ENCODE assay signal across 30 cellular contexts in the genomic region with DNA sequence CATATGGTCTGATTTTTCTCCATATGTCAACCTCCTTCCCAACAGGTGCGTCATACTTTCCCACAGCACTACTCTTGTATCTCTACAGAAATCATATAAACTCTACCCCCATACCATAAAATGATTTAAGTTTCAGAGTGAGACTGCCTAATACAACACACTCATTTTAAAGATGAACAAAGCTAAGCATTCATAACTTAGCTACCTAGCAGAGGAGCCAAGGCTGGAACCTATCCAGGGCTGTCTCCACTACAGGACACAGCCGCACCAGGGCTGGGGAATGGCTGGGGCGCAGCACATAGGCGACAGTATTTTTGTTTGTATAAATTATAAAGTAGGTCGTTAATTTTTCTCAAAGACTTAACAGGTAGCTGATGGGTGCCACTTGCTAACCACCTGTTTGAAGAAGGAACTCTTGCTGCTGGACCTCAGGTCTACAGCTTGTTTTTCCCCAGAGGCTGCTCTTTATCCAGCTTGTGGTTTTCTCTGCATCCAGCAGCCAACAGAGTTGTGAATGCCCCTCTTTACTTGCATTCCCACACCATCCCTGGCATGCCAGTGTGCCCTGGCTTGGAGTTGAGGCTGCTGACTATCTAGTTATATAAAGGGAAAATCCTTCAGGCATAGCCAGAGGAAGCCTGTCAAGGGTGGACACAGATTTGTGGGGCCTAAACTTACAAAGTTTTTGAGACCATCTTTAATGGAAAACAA.
DNase-seq lines count a peak whose midpoint lies in the region; ATAC-seq and TF ChIP-seq lines count a peak whose summit lies in the region.
"Had no signal": no experiment of that assay in that cellular context is flagged by ENCODE, and none has a peak within 500 bp of the region (broad histone marks: within the 10 kb centered on the region; RNA-seq: fewer than 3 reads in every experiment).

No MANE protein-coding gene starts in this region.

- DNase-seq in DMS 273 (lab: John Stamatoyannopoulos, UW; ENCODE audit: unreplicated experiment), result peak; percentile 45
- DNase-seq in DMS 273 treated with DMSO at 0.1 percent for 48 hours (lab: John Stamatoyannopoulos, UW), result no peak
- DNase-seq in SK-MEL-5 (ENCODE audit: low read depth, low spot score), result peak; percentile 96
- peak; percentile 29 for DNase-seq in globus pallidus (ENCODE audit: low spot score)
- no peak for DNase-seq in SIG-M5 (lab: John Stamatoyannopoulos, UW)
- no peak for DNase-seq in natural killer cell
- DNase-seq in KBM-7, result no peak
- DNase-seq: activated CD4-positive, alpha-beta T cell treated with anti-CD3 and anti-CD28 coated beads, Interleukin-2, amount 50 U/mL, for 4 hours; activated CD8-positive, alpha-beta memory T cell treated with anti-CD3 and anti-CD28 coated beads, Interleukin-2, amount 10 ng/mL, durations not matched to agents 7 days and 5 days; activated gamma-delta T cell treated with Interleukin-2 at 50 U/mL for 16 hours; activated naive CD8-positive, alpha-beta T cell treated with anti-CD3 and anti-CD28 coated beads, Interleukin-2, amount 10 ng/mL, durations not matched to agents 7 days and 5 days; activated T-cell treated with anti-CD3 and anti-CD28 coated beads, Interleukin-2, amount 50 U/mL, for 4 hours; aorta; COR-L47; cortex of kidney; effector memory CD8-positive, alpha-beta T cell; HFFc6; left lung; midbrain; naive thymus-derived CD4-positive, alpha-beta T cell; NCI-H1092 treated with DMSO at 0.1 percent for 48 hours; NCI-H1930; Peyer's patch; upper lobe of left lung had no signal

- peaks cover 0 to 5% of the 10 kb centered on the region in 2 donors for H3K4me1 Mint-ChIP-seq in natural killer cell

- no peak for ATAC-seq in natural killer cell
- ATAC-seq: activated CD8-positive, alpha-beta memory T cell treated with anti-CD3 and anti-CD28 coated beads, Interleukin-2, amount 10 ng/mL, durations not matched to agents 7 days and 5 days; activated T-cell treated with anti-CD3 and anti-CD28 coated beads, Interleukin-2, amount 50 U/mL, for 4 hours; effector memory CD8-positive, alpha-beta T cell; left lung; naive thymus-derived CD4-positive, alpha-beta T cell; stimulated activated effector memory CD8-positive, alpha-beta T cell treated with anti-CD3 and anti-CD28 coated beads, Interleukin-12 subunit alpha, Interleukin-12 subunit beta, amount 100 ng/mL, for 72 hours had no signal

- H3K9me3 ChIP-seq in stomach smooth muscle (ENCODE audit: control insufficient read depth in 2 of 2, low read length in 2 of 2), result no peaks in the 10 kb centered on the region
- H3K9me3 ChIP-seq: left lung, Peyer's patch, SJCRH30, upper lobe of left lung had no signal

- H3K36me3 ChIP-seq in stomach smooth muscle (ENCODE audit: control insufficient read depth in 2 of 2, insufficient read depth in 2 of 2, low read length in 2 of 2), result no peaks in the 10 kb centered on the region
- H3K36me3 ChIP-seq: cardiac muscle cell, left lung, Peyer's patch, SJCRH30, upper lobe of left lung had no signal

- peaks cover 0 to 2% of the 10 kb centered on the region in 2 donors for H3K27me3 ChIP-seq in stomach smooth muscle (ENCODE audit: control insufficient read depth in 1 of 2, insufficient read depth in 2 of 2, low read length in 2 of 2)
- H3K27me3 ChIP-seq: Peyer's patch, SJCRH30, upper lobe of left lung had no signal

- no peak overlapping the region for H3K9ac ChIP-seq in stomach smooth muscle (ENCODE audit: low read length in 2 of 2)

- no peaks in the 10 kb centered on the region for H3K9me3 Mint-ChIP-seq in natural killer cell
- H3K9me3 Mint-ChIP-seq: activated naive CD8-positive, alpha-beta T cell treated with anti-CD3 and anti-CD28 coated beads, Interleukin-2, amount 10 ng/mL, durations not matched to agents 7 days and 5 days; activated T-cell treated with anti-CD3 and anti-CD28 coated beads, Interleukin-2, amount 50 U/mL, for 4 hours; effector memory CD8-positive, alpha-beta T cell; HFFc6; IgD-negative memory B cell; stimulated activated effector memory CD8-positive, alpha-beta T cell treated with anti-CD3 and anti-CD28 coated beads, Interleukin-12 subunit alpha, Interleukin-12 subunit beta, amount 100 ng/mL, for 72 hours had no signal

- H3K27me3 Mint-ChIP-seq in natural killer cell (ENCODE audit: low read depth in 2 of 2), result peaks cover 6 to 13% of the 10 kb centered on the region in 2 donors

- no peak overlapping the region for H3K4me3 Mint-ChIP-seq in natural killer cell
- H3K4me3 Mint-ChIP-seq: activated CD8-positive, alpha-beta memory T cell treated with anti-CD3 and anti-CD28 coated beads, Interleukin-2, amount 10 ng/mL, durations not matched to agents 7 days and 5 days; activated naive CD8-positive, alpha-beta T cell treated with anti-CD3 and anti-CD28 coated beads, Interleukin-2, amount 10 ng/mL, durations not matched to agents 7 days and 5 days; activated T-cell treated with anti-CD3 and anti-CD28 coated beads, Interleukin-2, amount 50 U/mL, for 4 hours; effector memory CD8-positive, alpha-beta T cell; HFFc6; IgD-negative memory B cell; stimulated activated effector memory CD8-positive, alpha-beta T cell treated with anti-CD3 and anti-CD28 coated beads, Interleukin-12 subunit alpha, Interleukin-12 subunit beta, amount 100 ng/mL, for 72 hours had no signal

- H3K27ac ChIP-seq in stomach smooth muscle (ENCODE audit: low read length), result peak overlapping the region; percentile 60
- H3K27ac ChIP-seq: 22Rv1, cardiac muscle cell, left lung, Peyer's patch, SJCRH30, upper lobe of left lung had no signal

- in situ Hi-C loops in SK-MEL-5 (cut with HindIII; ENCODE audit: low pct_unique_long_range_greater_than_20kb, low sequenced_read_pairs) (no loop called here), KBM-7 (cut with MboI; ENCODE audit: low pct_unique_long_range_greater_than_20kb, low sequenced_read_pairs) (no loop called here)

- intact Hi-C loops in natural killer cell (cut with micrococcal nuclease), result no loop called here

- H3K36me3 Mint-ChIP-seq in natural killer cell, result no peaks in the 10 kb centered on the region
- H3K36me3 Mint-ChIP-seq: activated CD8-positive, alpha-beta memory T cell treated with anti-CD3 and anti-CD28 coated beads, Interleukin-2, amount 10 ng/mL, durations not matched to agents 7 days and 5 days; activated naive CD8-positive, alpha-beta T cell treated with anti-CD3 and anti-CD28 coated beads, Interleukin-2, amount 10 ng/mL, durations not matched to agents 7 days and 5 days; IgD-negative memory B cell; naive thymus-derived CD4-positive, alpha-beta T cell; stimulated activated effector memory CD8-positive, alpha-beta T cell treated with anti-CD3 and anti-CD28 coated beads, Interleukin-12 subunit alpha, Interleukin-12 subunit beta, amount 100 ng/mL, for 72 hours had no signal

- no peak overlapping the region for H3K27ac Mint-ChIP-seq in natural killer cell
- H3K27ac Mint-ChIP-seq: activated CD8-positive, alpha-beta memory T cell treated with anti-CD3 and anti-CD28 coated beads, Interleukin-2, amount 10 ng/mL, durations not matched to agents 7 days and 5 days; activated naive CD8-positive, alpha-beta T cell treated with anti-CD3 and anti-CD28 coated beads, Interleukin-2, amount 10 ng/mL, durations not matched to agents 7 days and 5 days; effector memory CD8-positive, alpha-beta T cell; HFFc6; IgD-negative memory B cell; naive thymus-derived CD4-positive, alpha-beta T cell; stimulated activated effector memory CD8-positive, alpha-beta T cell treated with anti-CD3 and anti-CD28 coated beads, Interleukin-12 subunit alpha, Interleukin-12 subunit beta, amount 100 ng/mL, for 72 hours had no signal

- H3K4me1 ChIP-seq in stomach smooth muscle (ENCODE audit: control insufficient read depth, insufficient read depth, low read length), result peaks cover 13% of the 10 kb centered on the region

- H3K4me3 ChIP-seq in stomach smooth muscle (ENCODE audit: low read length in 2 of 2), result no peak overlapping the region
- H3K4me3 ChIP-seq: cardiac muscle cell, left lung, Peyer's patch, SJCRH30, upper lobe of left lung had no signal

- no peak for TF ChIP-seq CTCF in natural killer cell (IDR thresholded peaks at IDR 0.05)

Comparison
In these comparisons a context has a peak if more than half of its experiments do, and no peak if none do; other contexts are left out.
1. DNase-seq: peak in DMS 273 (single experiment), SK-MEL-5 (single experiment) and globus pallidus (single experiment); none in DMS 273 treated with DMSO at 0.1 percent for 48 hours (single experiment), SIG-M5 (single experiment), natural killer cell (single experiment) and KBM-7 (single experiment).